In genomic region chr2:161710131-161710915, GRCh38 we compare ENCODE assay signal across 19 cellular contexts.
A peak's percentile ranks its signal among the peaks of the same experiment; 100 is the strongest.
DNase-seq lines count a peak whose midpoint lies in the region; ATAC-seq, FAIRE-seq and TF ChIP-seq lines count a peak whose summit lies in the region.
"Had no signal": no experiment of that assay in that cellular context is flagged by ENCODE, and none has a peak within 500 bp of the region (broad histone marks: within the 10 kb centered on the region; RNA-seq: fewer than 3 reads in every experiment).

No MANE protein-coding gene starts in this region.

- H3K9me2 ChIP-seq in SU-DHL-6 (replicated peaks; ENCODE audit: insufficient read depth, low read length): no peaks in the 10 kb centered on the region

- no peaks in the 10 kb centered on the region for H4K20me1 ChIP-seq in SU-DHL-6 (ENCODE audit: low read depth, low read length)

- TF ChIP-seq CTCF in natural killer cell (IDR thresholded peaks at IDR 0.05) (no peak), SU-DHL-6 (IDR thresholded peaks at IDR 0.05; ENCODE audit: insufficient read depth, low read length, poor library complexity, severe bottlenecking) (no peak)

- no peak for TF ChIP-seq POLR2A in GM12892 (IDR thresholded peaks at IDR 0.05; ENCODE audit: low read depth, low read length)

- H3K4me3 ChIP-seq in SU-DHL-6 (ENCODE audit: insufficient read depth, low read length, poor library complexity, severe bottlenecking): no peak overlapping the region
- H3K4me3 ChIP-seq: HAP-1, SJSA1, upper lobe of left lung had no signal

- no peak overlapping the region for H3K9ac ChIP-seq in SU-DHL-6 (ENCODE audit: low read length)

- peak overlapping the region; percentile 45 for H3K4me2 ChIP-seq in SU-DHL-6 (ENCODE audit: low read depth, low read length, poor library complexity, severe bottlenecking)

- DNase-seq in natural killer cell (no peak), fibroblast of gingiva (ENCODE audit: low read depth) (peak; percentile 7), kidney tubule cell (ENCODE audit: low spot score) (no peak), H4 (ENCODE audit: low spot score) (no peak), GM12892 (ENCODE audit: insufficient read length) (no peak)
- no peak for DNase-seq in natural killer cell treated with Interleukin-12 subunit alpha and Interleukin-12 subunit beta and Interleukin-15 and Interleukin-18, amount 100 ng/mL, for 72 hours (ENCODE audit: low spot score)
- DNase-seq: activated CD4-positive, alpha-beta T cell treated with anti-CD3 and anti-CD28 coated beads, Interleukin-2, amount 50 U/mL, for 4 hours; activated T-cell treated with anti-CD3 and anti-CD28 coated beads, Interleukin-2, amount 50 U/mL, for 24 hours; immature natural killer cell; NCI-H1417; stimulated activated naive B cell treated with anti-CD40 and anti-IgM and Interleukin-4, amounts not matched to agents 10 μg/mL and 1 μg/mL and 100 μg/mL, for 72 hours; upper lobe of left lung had no signal

- intact Hi-C loops in natural killer cell (cut with micrococcal nuclease): no loop called here

- ATAC-seq in natural killer cell (no peak), HG03196 (IDR thresholded peaks at IDR 0.05; ENCODE audit: unreplicated experiment) (no peak)
- no peak for ATAC-seq in natural killer cell treated with Interleukin-12 subunit alpha and Interleukin-12 subunit beta and Interleukin-15 and Interleukin-18, amount 100 ng/mL, for 72 hours
- ATAC-seq: HepG2; stimulated activated naive B cell treated with anti-CD40 and anti-IgM and Interleukin-4, amounts not matched to agents 10 μg/mL and 1 μg/mL and 100 μg/mL, for 72 hours had no signal

- no peaks in the 10 kb centered on the region for H3K36me3 ChIP-seq in SU-DHL-6 (ENCODE audit: low read length)
- H3K36me3 ChIP-seq: HAP-1, neutrophil, SJSA1, upper lobe of left lung had no signal

- no peaks in the 10 kb centered on the region for H3K79me2 ChIP-seq in SU-DHL-6 (ENCODE audit: insufficient read depth, low read length)

- no peak overlapping the region for H3K27ac Mint-ChIP-seq in natural killer cell
- H3K27ac Mint-ChIP-seq in natural killer cell treated with Interleukin-12 subunit alpha and Interleukin-12 subunit beta and Interleukin-15 and Interleukin-18, amount 100 ng/mL, for 72 hours: no peak overlapping the region
- H3K27ac Mint-ChIP-seq: activated T-cell treated with anti-CD3 and anti-CD28 coated beads, Interleukin-2, amount 50 U/mL, for 24 hours; stimulated activated naive B cell treated with anti-CD40 and anti-IgM and Interleukin-4, amounts not matched to agents 10 μg/mL and 1 μg/mL and 100 μg/mL, for 72 hours had no signal

- H3F3A ChIP-seq in SU-DHL-6 (ENCODE audit: insufficient read depth): no peaks in the 10 kb centered on the region

- H3K27ac ChIP-seq in SU-DHL-6 (ENCODE audit: low read depth, low read length): no peak overlapping the region
- H3K27ac ChIP-seq: neutrophil, SJSA1, upper lobe of left lung had no signal

- peaks cover 0 to 2% of the 10 kb centered on the region in 2 donors for H3K9me3 Mint-ChIP-seq in natural killer cell
- peaks cover 2% of the 10 kb centered on the region for H3K9me3 Mint-ChIP-seq in natural killer cell treated with Interleukin-12 subunit alpha and Interleukin-12 subunit beta and Interleukin-15 and Interleukin-18, amount 100 ng/mL, for 72 hours
- H3K9me3 Mint-ChIP-seq: activated T-cell treated with anti-CD3 and anti-CD28 coated beads, Interleukin-2, amount 50 U/mL, for 24 hours; stimulated activated naive B cell treated with anti-CD40 and anti-IgM and Interleukin-4, amounts not matched to agents 10 μg/mL and 1 μg/mL and 100 μg/mL, for 72 hours had no signal

- H3K27me3 Mint-ChIP-seq in natural killer cell (ENCODE audit: low read depth in 2 of 2): no peaks in the 10 kb centered on the region
- no peaks in the 10 kb centered on the region for H3K27me3 Mint-ChIP-seq in natural killer cell treated with Interleukin-12 subunit alpha and Interleukin-12 subunit beta and Interleukin-15 and Interleukin-18, amount 100 ng/mL, for 72 hours
- H3K27me3 Mint-ChIP-seq: activated T-cell treated with anti-CD3 and anti-CD28 coated beads, Interleukin-2, amount 50 U/mL, for 24 hours; stimulated activated naive B cell treated with anti-CD40 and anti-IgM and Interleukin-4, amounts not matched to agents 10 μg/mL and 1 μg/mL and 100 μg/mL, for 72 hours had no signal

- peak overlapping the region; percentile 32 for H3K4me3 Mint-ChIP-seq in natural killer cell
- no peak overlapping the region for H3K4me3 Mint-ChIP-seq in natural killer cell treated with Interleukin-12 subunit alpha and Interleukin-12 subunit beta and Interleukin-15 and Interleukin-18, amount 100 ng/mL, for 72 hours
- H3K4me3 Mint-ChIP-seq: stimulated activated naive B cell treated with anti-CD40 and anti-IgM and Interleukin-4, amounts not matched to agents 10 μg/mL and 1 μg/mL and 100 μg/mL, for 72 hours had no signal

- no peak overlapping the region for H2AFZ ChIP-seq in SU-DHL-6 (ENCODE audit: low read depth, low read length, severe bottlenecking)

- H3K4me1 Mint-ChIP-seq in natural killer cell: peaks cover 6% of the 10 kb centered on the region in 2 donors
- H3K4me1 Mint-ChIP-seq in natural killer cell treated with Interleukin-12 subunit alpha and Interleukin-12 subunit beta and Interleukin-15 and Interleukin-18, amount 100 ng/mL, for 72 hours (ENCODE audit: low read depth in 2 of 2): peaks cover 3 to 8% of the 10 kb centered on the region in 2 donors
- H3K4me1 Mint-ChIP-seq: stimulated activated naive B cell treated with anti-CD40 and anti-IgM and Interleukin-4, amounts not matched to agents 10 μg/mL and 1 μg/mL and 100 μg/mL, for 72 hours had no signal

- H3K9me3 ChIP-seq in SU-DHL-6 (ENCODE audit: insufficient read depth, low read length): no peaks in the 10 kb centered on the region
- H3K9me3 ChIP-seq: HAP-1, neutrophil, SJSA1, upper lobe of left lung had no signal

- FAIRE-seq in GM12892 (lab: Jason Lieb, UNC): no peak
- FAIRE-seq: G401.6, HepG2 had no signal

- no peaks in the 10 kb centered on the region for H3K27me3 ChIP-seq in SU-DHL-6 (ENCODE audit: low read length)
- H3K27me3 ChIP-seq: neutrophil, SJSA1, upper lobe of left lung had no signal

- H3K36me3 Mint-ChIP-seq in natural killer cell: no peaks in the 10 kb centered on the region
- no peaks in the 10 kb centered on the region for H3K36me3 Mint-ChIP-seq in natural killer cell treated with Interleukin-12 subunit alpha and Interleukin-12 subunit beta and Interleukin-15 and Interleukin-18, amount 100 ng/mL, for 72 hours
- H3K36me3 Mint-ChIP-seq: immature natural killer cell; stimulated activated naive B cell treated with anti-CD40 and anti-IgM and Interleukin-4, amounts not matched to agents 10 μg/mL and 1 μg/mL and 100 μg/mL, for 72 hours had no signal
